ENCODE assay signal across 1 cellular context in genomic region chr20:50731055-50731929, GRCh38.
A peak's percentile ranks its signal among the peaks of the same experiment; 100 is the strongest.
TF ChIP-seq lines count a peak whose summit lies in the region.

Gene PARD6B (plus strand): TSS chr20:50731580. CDS start chr20:50731787, 207 bp downstream.

TF ChIP-seq in HepG2, 621 proteins besides CTCF, POLR2A, EP300 and RAD21 (continued from another document and continues in another):
- TF ChIP-seq SKIL (CRISPR knock-in tag; IDR thresholded peaks at IDR 0.05; ENCODE audit: borderline replicate concordance) (peak; percentile 56; the same call in 1 of the 2 replicates), CBX5 (CRISPR knock-in tag; IDR thresholded peaks at IDR 0.05; ENCODE audit: borderline replicate concordance) (peak; percentile 81), NCOR1 (IDR thresholded peaks at IDR 0.05; ENCODE audit: borderline replicate concordance, low read length) (peak; percentile 58; the same call in 1 of the 2 replicates), USF2 (IDR thresholded peaks at IDR 0.05; ENCODE audit: low read depth, low read length) (peak; percentile 55), USF2 (CRISPR knock-in tag; IDR thresholded peaks at IDR 0.05; ENCODE audit: borderline replicate concordance) (peak; percentile 14; the same call in 1 of the 2 replicates), NFKB2 (CRISPR knock-in tag; IDR thresholded peaks at IDR 0.05; ENCODE audit: borderline replicate concordance) (peak; percentile 87), ATM (IDR thresholded peaks at IDR 0.05; ENCODE audit: borderline replicate concordance) (no peak), ZNF44 (CRISPR knock-in tag; IDR thresholded peaks at IDR 0.05) (peak; percentile 78), ESRRA (CRISPR knock-in tag; IDR thresholded peaks at IDR 0.05; ENCODE audit: low read depth) (peak; percentile 54; the same call in 1 of the 2 replicates), RFXAP (CRISPR knock-in tag; IDR thresholded peaks at IDR 0.05; ENCODE audit: borderline replicate concordance) (peak; percentile 80), KLF16 (CRISPR knock-in tag; IDR thresholded peaks at IDR 0.05) (peak in 1 of 2 experiments; percentile 67; a peak in 1 of 4 replicates), ZSCAN22 (CRISPR knock-in tag; IDR thresholded peaks at IDR 0.05) (peak; percentile 50; the same call in 1 of the 2 replicates), RARA (CRISPR knock-in tag; IDR thresholded peaks at IDR 0.05) (no peak; the same call in 1 of the 2 replicates), ZNF337 (CRISPR knock-in tag; IDR thresholded peaks at IDR 0.05; ENCODE audit: borderline replicate concordance, low read depth) (peak; percentile 93; the same call in 1 of the 2 replicates), HOXA7 (CRISPR knock-in tag; IDR thresholded peaks at IDR 0.05) (no peak), CEBPZ (IDR thresholded peaks at IDR 0.05; ENCODE audit: low read length) (no peak), MED1 (CRISPR knock-in tag; IDR thresholded peaks at IDR 0.05) (peak; percentile 75; the same call in 1 of the 2 replicates), TCF7L2 (IDR thresholded peaks at IDR 0.05; ENCODE audit: low read depth, low read length) (no peak), HNF4G (IDR thresholded peaks at IDR 0.05; ENCODE audit: borderline replicate concordance, low read depth, low read length) (no peak), HNF4G (CRISPR knock-in tag; IDR thresholded peaks at IDR 0.05; ENCODE audit: borderline replicate concordance, low read depth) (peak; percentile 43; the same call in 1 of the 2 replicates), TOPORS (CRISPR knock-in tag; IDR thresholded peaks at IDR 0.05) (no peak; the same call in 1 of the 2 replicates), ZSCAN9 (CRISPR knock-in tag; IDR thresholded peaks at IDR 0.05; ENCODE audit: borderline replicate concordance) (peak; percentile 40), ZNF362 (CRISPR knock-in tag; IDR thresholded peaks at IDR 0.05; ENCODE audit: borderline replicate concordance) (peak; percentile 57; the same call in 1 of the 2 replicates), ZFP90 (CRISPR knock-in tag; IDR thresholded peaks at IDR 0.05; ENCODE audit: borderline replicate concordance) (peak; percentile 62; the same call in 1 of the 2 replicates), ZFYVE20 (CRISPR knock-in tag; IDR thresholded peaks at IDR 0.05; ENCODE audit: borderline replicate concordance, low read depth) (peak; percentile 93; the same call in 1 of the 2 replicates), MEIS2 (CRISPR knock-in tag; IDR thresholded peaks at IDR 0.05) (peak; percentile 75), ZFP82 (CRISPR knock-in tag; IDR thresholded peaks at IDR 0.05; ENCODE audit: borderline replicate concordance) (peak; percentile 92; the same call in 1 of the 2 replicates), AGO1 (IDR thresholded peaks at IDR 0.05; ENCODE audit: low read depth, low read length, poor library complexity, severe bottlenecking) (peak; percentile 70), IRX3 (CRISPR knock-in tag; IDR thresholded peaks at IDR 0.05; ENCODE audit: borderline replicate concordance, low read depth) (no peak), PRPF4 (IDR thresholded peaks at IDR 0.05; ENCODE audit: low read depth, low read length, poor library complexity, severe bottlenecking) (no peak), HMG20B (CRISPR knock-in tag; conservative IDR thresholded peaks at IDR 0.05) (peak; percentile 36; the same call in 1 of the 2 replicates), ATF1 (CRISPR knock-in tag; IDR thresholded peaks at IDR 0.05) (no peak), ZNF18 (CRISPR knock-in tag; IDR thresholded peaks at IDR 0.05; ENCODE audit: insufficient replicate concordance) (peak; percentile 94), ZNF557 (CRISPR knock-in tag; IDR thresholded peaks at IDR 0.05) (peak; percentile 89; the same call in 1 of the 2 replicates), POGZ (CRISPR knock-in tag; IDR thresholded peaks at IDR 0.05) (peak; percentile 72), FOSL1 (CRISPR knock-in tag; IDR thresholded peaks at IDR 0.05; ENCODE audit: borderline replicate concordance) (no peak), LRRFIP1 (CRISPR knock-in tag; conservative IDR thresholded peaks at IDR 0.05) (no peak), PLSCR1 (CRISPR knock-in tag; IDR thresholded peaks at IDR 0.05; ENCODE audit: borderline replicate concordance) (no peak), ZNF563 (CRISPR knock-in tag; IDR thresholded peaks at IDR 0.05) (peak; percentile 98), HDAC1 (CRISPR knock-in tag; IDR thresholded peaks at IDR 0.05) (peak; percentile 89), SMYD3 (CRISPR knock-in tag; IDR thresholded peaks at IDR 0.05) (peak; percentile 3; the same call in 1 of the 2 replicates), HOXA9 (CRISPR knock-in tag; IDR thresholded peaks at IDR 0.05; ENCODE audit: borderline replicate concordance) (no peak; the same call in 1 of the 2 replicates), DR1 (CRISPR knock-in tag; IDR thresholded peaks at IDR 0.05) (peak; percentile 58; the same call in 1 of the 2 replicates), RNF219 (CRISPR knock-in tag; IDR thresholded peaks at IDR 0.05) (no peak), CSRNP2 (CRISPR knock-in tag; conservative IDR thresholded peaks at IDR 0.05; ENCODE audit: low read depth) (no peak), KAT2B (IDR thresholded peaks at IDR 0.05; ENCODE audit: borderline replicate concordance, low read depth, low read length) (peak; percentile 61; the same call in 1 of the 2 replicates), KDM4B (CRISPR knock-in tag; IDR thresholded peaks at IDR 0.05) (no peak; the same call in 1 of the 2 replicates)
